1 cellular context compared by ENCODE assay signal in the genomic region with DNA sequence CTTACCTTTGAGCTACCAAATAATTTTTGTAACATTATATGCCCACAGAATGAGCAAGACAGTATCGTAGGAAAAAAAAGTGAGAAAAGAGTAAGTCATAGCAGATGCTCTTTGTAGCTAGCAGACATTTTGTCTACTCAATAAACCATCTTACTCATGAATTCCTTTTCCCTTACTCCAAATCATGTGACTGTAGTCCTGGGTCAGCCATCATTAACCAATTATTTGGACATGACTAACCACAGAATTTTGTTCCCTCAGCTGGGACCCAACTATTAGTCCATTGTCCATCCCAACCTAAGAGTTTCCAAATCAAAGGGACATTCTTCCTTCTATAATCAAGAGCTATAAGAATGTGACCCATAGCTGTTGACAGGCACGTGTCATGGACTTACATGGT.
TF ChIP-seq lines count a peak whose summit lies in the region.

No MANE protein-coding gene starts in this region.

TF ChIP-seq in HepG2, 621 proteins besides CTCF, POLR2A, EP300 and RAD21:
- TF ChIP-seq SRY (CRISPR knock-in tag; IDR thresholded peaks at IDR 0.05) = no peak
- peak; percentile 52 for TF ChIP-seq RBM22 (optimal IDR thresholded peaks at IDR 0.05; ENCODE audit: low read length)
